Comparison of ENCODE assay signal across 8 cellular contexts in genomic region chr18:13725566-13726227, GRCh38. TPM values are rescaled to one million over a fixed set of nuclear protein-coding genes. Genes with fewer than 3 reads are reported as not detected.
DNase-seq lines count a peak whose midpoint lies in the region; ATAC-seq, FAIRE-seq and TF ChIP-seq lines count a peak whose summit lies in the region.

No MANE protein-coding gene starts in this region.

- H3K9me1 ChIP-seq in K562 (ENCODE audit: control insufficient read depth, insufficient read depth, low read length), result no peaks in the 10 kb centered on the region

- H3K4me3 Mint-ChIP-seq in activated naive CD4-positive, alpha-beta T cell treated with anti-CD3 and anti-CD28 coated beads, Interleukin-2, amount 50 U/mL, for 24 hours, result peak overlapping the region; percentile 92

- peak overlapping the region; percentile 51 for H3K27ac Mint-ChIP-seq in activated naive CD4-positive, alpha-beta T cell treated with anti-CD3 and anti-CD28 coated beads, Interleukin-2, amount 50 U/mL, for 24 hours

- no peaks in the 10 kb centered on the region for H3K27me3 Mint-ChIP-seq in activated naive CD4-positive, alpha-beta T cell treated with anti-CD3 and anti-CD28 coated beads, Interleukin-2, amount 50 U/mL, for 24 hours

- in situ Hi-C loops in K562 (cut with MboI), result no loop called here

- POLR2A ChIA-PET in K562 (lab: Yijun Ruan, JAX), result interaction anchor here (0.6 to 1.4 kb wide), 5 partner anchors 9 to 713 kb away, joined by 3 read pairs; no protein-coding TSS in a partner anchor

- no peak for FAIRE-seq in K562 (lab: Jason Lieb, UNC)

- peaks cover 20% of the 10 kb centered on the region; the same call in 1 of the 2 replicates for H3K36me3 ChIP-seq in KOPT-K1 (ENCODE audit: insufficient read depth, low read length)
- H3K36me3 ChIP-seq in K562 (ENCODE audit: control insufficient read depth, insufficient read depth, low read length), result peaks cover 28% of the 10 kb centered on the region; the same call in 2 of the 3 replicates
- H3K36me3 ChIP-seq in left lung, result no peaks in the 10 kb centered on the region
- no peaks in the 10 kb centered on the region for H3K36me3 ChIP-seq in thyroid gland

- no peak for TF ChIP-seq EP300 in K562 (IDR thresholded peaks at IDR 0.05; ENCODE audit: low read length)

- TF ChIP-seq RAD21 in K562 (CRISPR knock-in tag; conservative IDR thresholded peaks at IDR 0.05 in 1 of 2, IDR thresholded peaks at IDR 0.05 in 1 of 2), result no peak

- BruUV-seq in K562 (replicated peaks; lab: Mats Ljungman, UMichigan), result TSS peak; percentile 52

- no peak for TF ChIP-seq CTCF in K562 (IDR thresholded peaks at IDR 0.05 in 2 of 3, conservative IDR thresholded peaks at IDR 0.05 in 1 of 3; ENCODE audit: insufficient read depth in 2 of 3, low read depth in 1 of 3, low read length in 3 of 3)
- TF ChIP-seq CTCF in left lung (IDR thresholded peaks at IDR 0.05), result no peak
- no peak for TF ChIP-seq CTCF in thyroid gland (IDR thresholded peaks at IDR 0.05)

- intact Hi-C loops in K562 (cut with micrococcal nuclease) (no loop called here), left lung (cut with DNase I) (no loop called here), thyroid gland (cut with DNase I) (loop anchor here (10.0 kb wide), 3 partner anchors 61 to 511 kb away; partner anchors contain the start of gene LDLRAD4), posterior cingulate gyrus (cut with DNase I) (loop anchor here (1.0 to 10.0 kb wide), 3 partner anchors 91 to 511 kb away; partner anchors contain the start of gene LDLRAD4)

- under 1% methylated on average over 34 of the region's 34 CpGs for WGBS in K562 (ENCODE audit: insufficient coverage, low coverage, missing lambda C conversion rate)
- WGBS in thyroid gland, 2 donors, result 6 to 8% methylated on average over 25 to 28 of the region's 34 CpGs

- H3K9me3 Mint-ChIP-seq in activated naive CD4-positive, alpha-beta T cell treated with anti-CD3 and anti-CD28 coated beads, Interleukin-2, amount 50 U/mL, for 24 hours, result no peaks in the 10 kb centered on the region

- peaks cover 100% of the 10 kb centered on the region for H3K79me2 ChIP-seq in K562 (ENCODE audit: control insufficient read depth, insufficient read depth, low read length)

- H3K4me1 Mint-ChIP-seq in activated naive CD4-positive, alpha-beta T cell treated with anti-CD3 and anti-CD28 coated beads, Interleukin-2, amount 50 U/mL, for 24 hours, result peaks cover 58% of the 10 kb centered on the region

- no peaks in the 10 kb centered on the region for H3K27me3 ChIP-seq in K562 (ENCODE audit: control insufficient read depth in 2 of 2, insufficient read depth in 2 of 2, low read length in 2 of 2)
- no peaks in the 10 kb centered on the region for H3K27me3 ChIP-seq in left lung
- H3K27me3 ChIP-seq in thyroid gland, result no peaks in the 10 kb centered on the region

- H2AFZ ChIP-seq in K562 (ENCODE audit: low read depth, low read length), result peak overlapping the region; percentile 89

- CTCF ChIA-PET in K562 (lab: Yijun Ruan, JAX; ENCODE audit: low intra/inter-chr PET ratio), result no interaction called here

- peaks cover 7% of the 10 kb centered on the region for H3K9me3 ChIP-seq in KOPT-K1 (ENCODE audit: insufficient read depth, low read length, poor library complexity, severe bottlenecking)
- no peaks in the 10 kb centered on the region for H3K9me3 ChIP-seq in K562 (replicated peaks; ENCODE audit: control insufficient read depth, insufficient read depth, low read depth, low read length)
- no peaks in the 10 kb centered on the region for H3K9me3 ChIP-seq in left lung
- H3K9me3 ChIP-seq in thyroid gland, result no peaks in the 10 kb centered on the region

- H3K27ac ChIP-seq in KOPT-K1 (ENCODE audit: low read depth, low read length, poor library complexity, severe bottlenecking), result peak overlapping the region; percentile 78
- H3K27ac ChIP-seq in K562 (ENCODE audit: extremely low read depth, low read depth, low read length), result peak overlapping the region; percentile 93
- H3K27ac ChIP-seq in left lung, result peak overlapping the region; percentile 95 to 96
- H3K27ac ChIP-seq in thyroid gland, result peak overlapping the region in 2 of 3 donors; percentile 87 to 94

- H3K4me3 ChIP-seq in K562, result peak overlapping the region; percentile 97
- peak overlapping the region; percentile 98 to 99 for H3K4me3 ChIP-seq in left lung
- peak overlapping the region; percentile 81 to 98 (median 86) for H3K4me3 ChIP-seq in thyroid gland (replicated peaks in 1 of 3)

- H3K9ac ChIP-seq in K562 (ENCODE audit: insufficient read depth in 1 of 2, low read depth in 2 of 2, low read length in 2 of 2), result peak overlapping the region; percentile 93 to 98

- TF ChIP-seq POLR2A in K562 (conservative IDR thresholded peaks at IDR 0.05) (no peak), thyroid gland (IDR thresholded peaks at IDR 0.05) (no peak)

- H3K4me2 ChIP-seq in K562 (ENCODE audit: insufficient read depth, low read length), result peak overlapping the region; percentile 90

- peaks cover 5 to 16% of the 10 kb centered on the region in 2 experiments; a peak in 4 of 5 replicates for H3K4me1 ChIP-seq in K562 (replicated peaks in 1 of 2; ENCODE audit: control insufficient read depth in 2 of 2, insufficient read depth in 2 of 2, low read length in 2 of 2)
- H3K4me1 ChIP-seq in left lung, result peaks cover 14 to 33% of the 10 kb centered on the region in 2 donors
- peaks cover 11 to 12% of the 10 kb centered on the region in 2 donors for H3K4me1 ChIP-seq in thyroid gland

- ATAC-seq in K562 (no peak), left lung (peak; percentile 1), HG02763 (IDR thresholded peaks at IDR 0.05; ENCODE audit: unreplicated experiment) (no peak)

- peaks cover 4% of the 10 kb centered on the region for H4K20me1 ChIP-seq in K562 (replicated peaks; ENCODE audit: control insufficient read depth, insufficient read depth, low read length)

- DNase-seq in activated naive CD4-positive, alpha-beta T cell treated with Interleukin-2 at 50 U/mL for 16 hours, result no peak
- DNase-seq in K562 (ENCODE audit: extremely low read depth in 1 of 4, low spot score in 3 of 4) (peak in 1 of 4 experiments; percentile 14), left lung (no peak), thyroid gland (peak in 1 of 2 donors; percentile 8), posterior cingulate gyrus (no peak)

- peaks cover 17% of the 10 kb centered on the region for H3K36me3 Mint-ChIP-seq in activated naive CD4-positive, alpha-beta T cell treated with anti-CD3 and anti-CD28 coated beads, Interleukin-2, amount 50 U/mL, for 24 hours

TF ChIP-seq in K562, 482 proteins besides CTCF, POLR2A, EP300 and RAD21 (continues in another document):
- TF ChIP-seq MYBL2 (IDR thresholded peaks at IDR 0.05; ENCODE audit: low read depth) (no peak), MYBL2 (CRISPR knock-in tag; IDR thresholded peaks at IDR 0.05; ENCODE audit: borderline replicate concordance) (no peak), ZNF551 (CRISPR knock-in tag; IDR thresholded peaks at IDR 0.05) (no peak)

RNA-seq across cellular contexts. Expression of gene FAM210A, which starts 0.7 kb away (rescaled TPM):
- 23.5 and 25.4 TPM in 2 replicates for total RNA-seq in K562 (2011; cell fraction: chromatin; rRNA removed; ENCODE audit: low replicate concordance)
- total RNA-seq in K562 (2011; cell fraction: nucleolus; rRNA removed), result 9.7 and 12.6 TPM in 2 replicates
- total RNA-seq in K562 (2011; cell fraction: nucleoplasm; rRNA removed), result 16.1 and 19.7 TPM in 2 replicates
- total RNA-seq in K562 (2014; rRNA removed) (19.1 and 23.1 TPM in 2 replicates), K562 (2014; rRNA removed; fragmentation: Illumina TruSeq; extraction: Trizol) (21.2 and 25.3 TPM in 2 replicates), K562 (2015; rRNA removed; fragmentation: Illumina TruSeq; extraction: Trizol) (15.6 and 18.3 TPM in 2 replicates), K562 (2021) (24.4 and 24.9 TPM in 2 replicates), left lung (10 to 100 TPM; 11.1 to 11.3 TPM), thyroid gland (10 to 100 TPM in 3 of 4 donors, 1 to 10 TPM in 1; 9.1 to 13.8 (median 12.1) TPM)
- polyA plus RNA-seq in K562 (2011; rRNA removed) (30.5 and 41.7 TPM in 2 replicates), K562 (2014; fragmentation: Illumina TruSeq; extraction: Trizol) (17.4 and 20.0 TPM in 2 replicates), K562 (2014; fragmentation: Nextera tagmentation; extraction: Ambion mirVana) (10 to 100 TPM in 1 of 2 experiments, 1 to 10 TPM in 1; 8.3 to 11.2 TPM), K562 (2014; rRNA removed) (17.4 and 19.8 TPM in 2 replicates)
- polyA plus RNA-seq in K562 (2011; cell fraction: cytosol; rRNA removed), result 18.8 and 20.8 TPM in 2 replicates
- 13.2 and 13.6 TPM in 2 replicates for polyA plus RNA-seq in K562 (2011; cell fraction: nucleus; rRNA removed)
- polyA plus RNA-seq in K562 (2012), result 12.6 and 16.0 TPM in 2 replicates
- polyA minus RNA-seq in K562 (2011; rRNA and poly(A)+ RNA removed), result 40.6 and 47.1 TPM in 2 replicates
- polyA minus RNA-seq in K562 (2011; cell fraction: cytosol; rRNA and poly(A)+ RNA removed), result 16.2 and 23.9 TPM in 2 replicates
- polyA minus RNA-seq in K562 (2011; cell fraction: nucleus; rRNA and poly(A)+ RNA removed), result 5.5 and 13.2 TPM in 2 replicates

RNA-seq across cellular contexts. Expression of gene RNMT, which starts 0.8 kb away (rescaled TPM):
- 11.6 and 53.5 TPM in 2 replicates for total RNA-seq in K562 (2011; cell fraction: chromatin; rRNA removed; ENCODE audit: low replicate concordance)
- total RNA-seq in K562 (2011; cell fraction: nucleolus; rRNA removed), result 7.5 and 9.5 TPM in 2 replicates
- 25.2 and 39.1 TPM in 2 replicates for total RNA-seq in K562 (2011; cell fraction: nucleoplasm; rRNA removed)
- total RNA-seq in K562 (2014; rRNA removed) (15.7 and 20.2 TPM in 2 replicates), K562 (2014; rRNA removed; fragmentation: Illumina TruSeq; extraction: Trizol) (41.2 and 49.7 TPM in 2 replicates), K562 (2015; rRNA removed; fragmentation: Illumina TruSeq; extraction: Trizol) (26.7 and 28.3 TPM in 2 replicates), K562 (2021) (37.5 and 41.4 TPM in 2 replicates), left lung (10 to 100 TPM; 21.9 to 25.8 TPM), thyroid gland (10 to 100 TPM; 26.7 to 45.9 (median 34.0) TPM)
- polyA plus RNA-seq in K562 (2011; rRNA removed) (31.6 and 34.1 TPM in 2 replicates), K562 (2014; fragmentation: Illumina TruSeq; extraction: Trizol) (33.1 and 33.8 TPM in 2 replicates), K562 (2014; fragmentation: Nextera tagmentation; extraction: Ambion mirVana) (10 to 100 TPM; 40.0 to 63.4 TPM), K562 (2014; rRNA removed) (21.7 and 24.1 TPM in 2 replicates)
- polyA plus RNA-seq in K562 (2011; cell fraction: cytosol; rRNA removed), result 14.1 and 24.1 TPM in 2 replicates
- polyA plus RNA-seq in K562 (2011; cell fraction: nucleus; rRNA removed), result 43.9 and 56.8 TPM in 2 replicates
- polyA plus RNA-seq in K562 (2012), result 24.7 and 28.9 TPM in 2 replicates
- 23.8 and 31.0 TPM in 2 replicates for polyA minus RNA-seq in K562 (2011; rRNA and poly(A)+ RNA removed)
- 12.9 TPM in 2 replicates for polyA minus RNA-seq in K562 (2011; cell fraction: cytosol; rRNA and poly(A)+ RNA removed)
- polyA minus RNA-seq in K562 (2011; cell fraction: nucleus; rRNA and poly(A)+ RNA removed), result 11.7 and 27.5 TPM in 2 replicates

Comparison
In these comparisons a context has a peak if more than half of its experiments do, and no peak if none do; other contexts are left out.
1. intact Hi-C loops: an anchor here in thyroid gland (10.0 kb wide) and posterior cingulate gyrus (1.0 to 10.0 kb wide); none called in K562 and left lung.